In genomic region chr3:183533410-183534132, GRCh38 we compare ENCODE assay signal across 11 cellular contexts. TPM values are rescaled to one million over a fixed set of nuclear protein-coding genes. Genes with fewer than 3 reads are reported as not detected.
DNase-seq lines count a peak whose midpoint lies in the region; ATAC-seq and TF ChIP-seq lines count a peak whose summit lies in the region.
"Had no signal": no experiment of that assay in that cellular context is flagged by ENCODE, and none has a peak within 500 bp of the region (broad histone marks: within the 10 kb centered on the region; RNA-seq: fewer than 3 reads in every experiment).

No MANE protein-coding gene starts in this region.

- peak overlapping the region; percentile 64 for H3K27ac Mint-ChIP-seq in CD4-positive, alpha-beta T cell

- no peaks in the 10 kb centered on the region for H3K27me3 ChIP-seq in CD4-positive, alpha-beta T cell (ENCODE audit: control insufficient read depth, insufficient read depth, low read length)
- H3K27me3 ChIP-seq in HUES48 (ENCODE audit: control insufficient read depth, insufficient read depth, low read length) (peaks cover 61% of the 10 kb centered on the region), iPS-20b (ENCODE audit: insufficient read depth, low read length) (peaks cover 17% of the 10 kb centered on the region), gastroesophageal sphincter (no peaks in the 10 kb centered on the region)

- H3K27me3 Mint-ChIP-seq in CD4-positive, alpha-beta T cell: no peaks in the 10 kb centered on the region

- H3K4me1 ChIP-seq in HUES48 (ENCODE audit: control insufficient read depth, insufficient read depth, low read length) (peaks cover 13% of the 10 kb centered on the region), iPS-20b (ENCODE audit: insufficient read depth, low read length) (peaks cover 12% of the 10 kb centered on the region; the same call in 1 of the 2 replicates), gastroesophageal sphincter (no peaks in the 10 kb centered on the region)

- H3K4me3 ChIP-seq in HUES48 (ENCODE audit: low read depth, low read length) (peak overlapping the region; percentile 48), iPS-20b (ENCODE audit: low read length) (peak overlapping the region; percentile 53), gastroesophageal sphincter (no peak overlapping the region)
- H3K4me3 ChIP-seq: esophagus muscularis mucosa had no signal

- TF ChIP-seq POLR2A in gastroesophageal sphincter (IDR thresholded peaks at IDR 0.05): no peak

- intact Hi-C loops in CD4-positive, alpha-beta T cell (cut with DNase I, micrococcal nuclease): no loop called here

- H3K9ac ChIP-seq in HUES48 (ENCODE audit: low read depth, low read length) (no peak overlapping the region), iPS-20b (ENCODE audit: low read depth, low read length) (peak overlapping the region; percentile 58; the same call in 1 of the 2 replicates)

- no peak for TF ChIP-seq EP300 in gastroesophageal sphincter (IDR thresholded peaks at IDR 0.05)

- no peak for TF ChIP-seq CTCF in CD4-positive, alpha-beta T cell (IDR thresholded peaks at IDR 0.05)
- TF ChIP-seq CTCF in gastroesophageal sphincter (IDR thresholded peaks at IDR 0.05): no peak

- H3K9me3 ChIP-seq in CD4-positive, alpha-beta T cell (ENCODE audit: control insufficient read depth, low read length): no peaks in the 10 kb centered on the region
- no peaks in the 10 kb centered on the region for H3K9me3 ChIP-seq in HUES48 (ENCODE audit: control insufficient read depth, insufficient read depth, low read length)
- no peaks in the 10 kb centered on the region for H3K9me3 ChIP-seq in iPS-20b (ENCODE audit: insufficient read depth, low read depth, low read length)
- H3K9me3 ChIP-seq in gastroesophageal sphincter: no peaks in the 10 kb centered on the region
- H3K9me3 ChIP-seq: esophagus muscularis mucosa had no signal

- no peak for ATAC-seq in CD4-positive, alpha-beta T cell (ENCODE audit: poor library complexity)
- ATAC-seq in GM19395 (IDR thresholded peaks at IDR 0.05; ENCODE audit: unreplicated experiment): peak; percentile 60
- ATAC-seq in GM21423 (IDR thresholded peaks at IDR 0.05; ENCODE audit: unreplicated experiment): no peak
- ATAC-seq in HG03196 (IDR thresholded peaks at IDR 0.05; ENCODE audit: unreplicated experiment): no peak
- no peak for ATAC-seq in gastroesophageal sphincter

- no peak overlapping the region for H3K27ac ChIP-seq in CD4-positive, alpha-beta T cell (ENCODE audit: low read depth, low read length)
- H3K27ac ChIP-seq in HUES48 (ENCODE audit: low read depth, low read length) (peak overlapping the region; percentile 57), iPS-20b (ENCODE audit: low read length) (peak overlapping the region; percentile 33), gastroesophageal sphincter (no peak overlapping the region)
- H3K27ac ChIP-seq: esophagus muscularis mucosa had no signal

- CTCF ChIA-PET in CD4-positive, alpha-beta T cell (lab: Charles Lee): interaction anchor here (0.6 kb wide), 1 partner anchor 47 kb away, joined by 3 read pairs; no protein-coding TSS in a partner anchor

- H3K36me3 ChIP-seq in HUES48 (ENCODE audit: control insufficient read depth, insufficient read depth, low read length) (no peaks in the 10 kb centered on the region), iPS-20b (ENCODE audit: insufficient read depth, low read depth, low read length) (no peaks in the 10 kb centered on the region), gastroesophageal sphincter (no peaks in the 10 kb centered on the region)
- H3K36me3 ChIP-seq: esophagus muscularis mucosa had no signal

- H3K9me3 Mint-ChIP-seq in CD4-positive, alpha-beta T cell: no peaks in the 10 kb centered on the region

- H3K4me1 Mint-ChIP-seq in CD4-positive, alpha-beta T cell (ENCODE audit: low read depth): peaks cover 75% of the 10 kb centered on the region

- no peak for DNase-seq in CD4-positive, alpha-beta T cell
- DNase-seq in T-helper 9 cell: no peak
- DNase-seq: NCI-H1930; stimulated activated CD8-positive, alpha-beta memory T cell treated with anti-CD3 and anti-CD28 coated beads, Interleukin-4, amount 100 ng/mL, for 48 hours had no signal

- POLR2A ChIA-PET in CD4-positive, alpha-beta T cell (lab: Charles Lee): interaction anchor here (1.2 kb wide), 1 partner anchor 18 kb away, joined by 4 read pairs; no protein-coding TSS in a partner anchor

- peaks cover 61% of the 10 kb centered on the region for H3K36me3 Mint-ChIP-seq in CD4-positive, alpha-beta T cell (ENCODE audit: low read depth)

- WGBS in gastroesophageal sphincter (ENCODE audit: low coverage in 1 of 2), 2 donors: 40 to 53% methylated on average over 8 to 10 of the region's 10 CpGs

- peak overlapping the region; percentile 54 for H3K4me3 Mint-ChIP-seq in CD4-positive, alpha-beta T cell

RNA-seq across cellular contexts. Expression of gene KLHL6, which starts 21.9 kb away (rescaled TPM):
- 10 to 100 TPM; 23.9 to 24.2 TPM for total RNA-seq in CD4-positive, alpha-beta T cell
- total RNA-seq in gastroesophageal sphincter: 1 to 10 TPM in 2 of 4 donors, under 1 TPM in 2; 0.62 to 1.9 (median 1.0) TPM

Comparison
In these comparisons a context has a peak if more than half of its experiments do, and no peak if none do; other contexts are left out.
1. H3K27ac ChIP-seq: peak in HUES48 (single experiment) and iPS-20b (single experiment); none in CD4-positive, alpha-beta T cell (single experiment) and gastroesophageal sphincter (0 of 4).
2. H3K4me3 ChIP-seq: peak in HUES48 (single experiment) and iPS-20b (single experiment); none in gastroesophageal sphincter (0 of 2).
3. RNA of gene KLHL6, which starts 21.9 kb away (total RNA-seq): 23.9 to 24.2 TPM in CD4-positive, alpha-beta T cell; 0.62 to 1.9 TPM in gastroesophageal sphincter; every median in the first group is over 4 times any median in the second.